Comparison of ENCODE assay signal across 10 cellular contexts in the genomic region with DNA sequence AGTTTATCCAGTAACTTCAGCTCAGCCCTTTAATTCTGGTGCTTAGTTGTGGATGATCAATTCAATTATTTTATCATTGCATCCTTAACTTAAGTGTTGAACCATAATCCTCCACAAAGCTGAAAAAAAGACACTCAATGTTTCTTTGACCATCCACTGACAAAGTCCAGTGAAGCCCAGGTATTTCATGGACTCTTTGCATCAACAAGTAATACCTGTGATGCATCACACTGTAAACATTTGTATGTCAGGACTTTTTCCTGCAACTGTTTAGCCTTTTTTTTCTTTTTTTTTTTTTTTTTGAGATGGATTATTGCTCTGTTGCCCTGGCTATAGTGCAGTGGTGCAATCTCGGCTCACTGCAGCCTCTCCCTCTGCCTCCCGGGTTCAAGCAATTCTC.
"Had no signal": no experiment of that assay in that cellular context is flagged by ENCODE, and none has a peak within 500 bp of the region (broad histone marks: within the 10 kb centered on the region; RNA-seq: fewer than 3 reads in every experiment).

No MANE protein-coding gene starts in this region.

- H3K9me3 ChIP-seq: HAP-1 had no signal

- H3K4me3 ChIP-seq: GM23248, HAP-1, K562 had no signal

- DNase-seq: GM23248, GOT3, H7, HFFc6, IMR-90, KG1 had no signal

- H3K36me3 ChIP-seq: HAP-1 had no signal

- FAIRE-seq: K562 had no signal

- H2AFZ ChIP-seq: GM23248 had no signal

- H3K9ac ChIP-seq: GM23248 had no signal

- H3K27ac ChIP-seq: GM23248, HL-60 had no signal

- ATAC-seq: HCT116, K562 had no signal
